In the genomic region with DNA sequence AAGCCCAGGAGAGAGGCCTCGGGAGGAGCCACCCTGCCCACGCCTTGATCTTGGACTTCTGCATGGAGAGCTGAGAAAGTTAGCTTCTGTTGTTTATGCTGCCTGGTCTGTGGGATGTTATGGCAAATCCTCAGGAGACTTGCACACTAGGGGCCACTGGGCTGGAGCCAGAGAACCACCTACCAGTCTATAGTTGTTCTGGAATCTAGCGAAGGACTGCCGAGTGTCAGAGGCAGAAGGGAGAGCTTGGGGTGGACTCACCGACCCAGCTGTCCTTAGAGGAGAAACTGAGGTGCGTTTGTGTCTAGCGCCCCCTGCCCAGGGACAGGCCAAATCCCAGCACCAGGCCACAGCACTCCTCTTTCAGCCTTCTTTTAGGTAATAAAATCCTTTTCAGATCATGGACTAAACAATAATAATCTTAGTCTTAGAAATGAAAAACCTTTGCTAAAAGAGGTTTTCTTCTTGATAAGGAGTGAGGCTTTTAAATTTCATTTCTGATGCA, we compare ENCODE assay signal across 27 cellular contexts.
DNase-seq lines count a peak whose midpoint lies in the region; ATAC-seq and TF ChIP-seq lines count a peak whose summit lies in the region.
"Had no signal": no experiment of that assay in that cellular context is flagged by ENCODE, and none has a peak within 500 bp of the region (broad histone marks: within the 10 kb centered on the region; RNA-seq: fewer than 3 reads in every experiment).

No MANE protein-coding gene starts in this region.

- no peak for TF ChIP-seq POLR2A in GM18505 (IDR thresholded peaks at IDR 0.05; ENCODE audit: borderline replicate concordance, extremely low read depth, insufficient read depth, insufficient read length)

- DNase-seq in right atrium auricular region (ENCODE audit: low spot score) (peak; percentile 36), Right ventricle myocardium inferior (ENCODE audit: missing footprints) (no peak), endodermal cell (no peak), NCI-H187 (lab: John Stamatoyannopoulos, UW) (no peak), NCI-H69 (lab: John Stamatoyannopoulos, UW) (no peak)
- DNase-seq: C1 segment of cervical spinal cord, DMS 273 treated with DMSO at 0.1 percent for 48 hours, DMS79, GF-D8, KBM-7, MV-4-11, NCI-H1105, NCI-H1436 treated with DMSO at 0.1 percent for 48 hours, NCI-H1930, NCI-H446, NCI-H524 treated with DMSO at 0.1 percent for 48 hours, NCI-H82, OCI-M1, Peyer's patch, SIG-M5, T-cell had no signal

- no peak overlapping the region for H3K9ac ChIP-seq in OCI-LY1 (ENCODE audit: low read length)
- H3K9ac ChIP-seq in endodermal cell (ENCODE audit: extremely low read depth, low read length, poor library complexity, severe bottlenecking), result no peak overlapping the region

- 83 to 92% methylated on average over 2 to 7 of the region's 7 CpGs for WGBS in endodermal cell (ENCODE audit: insufficient coverage in 1 of 2, insufficient read length in 1 of 2), 2 experiments

- H3K4me1 Mint-ChIP-seq in endodermal cell, result no peaks in the 10 kb centered on the region
- H3K4me1 Mint-ChIP-seq: T-cell had no signal

- no peaks in the 10 kb centered on the region for H4K20me1 ChIP-seq in OCI-LY1 (ENCODE audit: insufficient read depth, low read length)

- H3K27me3 Mint-ChIP-seq in endodermal cell (ENCODE audit: insufficient read depth), result peaks cover 2% of the 10 kb centered on the region
- H3K27me3 Mint-ChIP-seq: T-cell had no signal

- H3K36me3 Mint-ChIP-seq in endodermal cell (ENCODE audit: low read depth), result no peaks in the 10 kb centered on the region
- H3K36me3 Mint-ChIP-seq: CD8-positive, alpha-beta T cell; T-cell had no signal

- H3K9me3 ChIP-seq in right atrium auricular region (peaks cover 0 to 3% of the 10 kb centered on the region in 2 donors), OCI-LY1 (ENCODE audit: low read length) (no peaks in the 10 kb centered on the region), endodermal cell (ENCODE audit: control insufficient read depth, low read length) (no peaks in the 10 kb centered on the region)

- no peaks in the 10 kb centered on the region for H3K9me2 ChIP-seq in OCI-LY1 (ENCODE audit: low read depth, low read length)

- H3K27ac Mint-ChIP-seq in endodermal cell, result no peak overlapping the region
- H3K27ac Mint-ChIP-seq: CD8-positive, alpha-beta T cell; T-cell had no signal

- no peak overlapping the region for H3K4me3 Mint-ChIP-seq in endodermal cell
- H3K4me3 Mint-ChIP-seq: CD8-positive, alpha-beta T cell; T-cell had no signal

- no peaks in the 10 kb centered on the region for H3K79me2 ChIP-seq in OCI-LY1 (ENCODE audit: insufficient read depth, low read length)

- H3K4me1 ChIP-seq in right atrium auricular region (no peaks in the 10 kb centered on the region), OCI-LY1 (ENCODE audit: insufficient read depth, low read length, severe bottlenecking) (no peaks in the 10 kb centered on the region), endodermal cell (ENCODE audit: control insufficient read depth, insufficient read depth, low read length) (no peaks in the 10 kb centered on the region)
- H3K4me1 ChIP-seq: Peyer's patch had no signal

- H3K36me3 ChIP-seq in right atrium auricular region, result no peaks in the 10 kb centered on the region
- no peaks in the 10 kb centered on the region for H3K36me3 ChIP-seq in OCI-LY1 (ENCODE audit: insufficient read depth, low read length)
- H3K36me3 ChIP-seq in endodermal cell (ENCODE audit: control insufficient read depth, insufficient read depth, low read length), result no peaks in the 10 kb centered on the region
- H3K36me3 ChIP-seq: Peyer's patch had no signal

- H3K9me3 Mint-ChIP-seq in endodermal cell, result peaks cover 1% of the 10 kb centered on the region
- H3K9me3 Mint-ChIP-seq: CD8-positive, alpha-beta T cell; T-cell had no signal

- intact Hi-C loops in Right ventricle myocardium inferior (cut with DNase I), result no loop called here

- H2AFZ ChIP-seq in OCI-LY1 (ENCODE audit: low read length), result no peak overlapping the region

- H3F3A ChIP-seq in OCI-LY1 (ENCODE audit: insufficient read depth, low read length), result no peaks in the 10 kb centered on the region

- H3K27me3 ChIP-seq in right atrium auricular region, result no peaks in the 10 kb centered on the region
- H3K27me3 ChIP-seq in OCI-LY1 (ENCODE audit: insufficient read depth, low read length), result no peaks in the 10 kb centered on the region
- no peaks in the 10 kb centered on the region for H3K27me3 ChIP-seq in endodermal cell (ENCODE audit: control insufficient read depth, insufficient read depth, low read length, poor library complexity, severe bottlenecking)
- H3K27me3 ChIP-seq: Peyer's patch had no signal

- H3K4me3 ChIP-seq in right atrium auricular region (no peak overlapping the region), OCI-LY1 (ENCODE audit: low read depth, low read length, poor library complexity, severe bottlenecking) (no peak overlapping the region), endodermal cell (ENCODE audit: low read length) (no peak overlapping the region)
- H3K4me3 ChIP-seq: Peyer's patch, SK-N-MC had no signal

- TF ChIP-seq CTCF in right atrium auricular region (IDR thresholded peaks at IDR 0.05) (no peak), OCI-LY1 (IDR thresholded peaks at IDR 0.05; ENCODE audit: low read length) (peak; percentile 24; the same call in 1 of the 2 replicates), endodermal cell (conservative IDR thresholded peaks at IDR 0.05) (peak; percentile 55)

- ATAC-seq in Right ventricle myocardium inferior, result no peak
- no peak for ATAC-seq in HG03520 (IDR thresholded peaks at IDR 0.05; ENCODE audit: unreplicated experiment)
- no peak for ATAC-seq in GM18505 (IDR thresholded peaks at IDR 0.05; ENCODE audit: unreplicated experiment)
- ATAC-seq: CD8-positive, alpha-beta T cell; HepG2; T-cell had no signal

- H3K4me2 ChIP-seq in OCI-LY1 (ENCODE audit: low read length), result no peak overlapping the region

- H3K27ac ChIP-seq in right atrium auricular region (no peak overlapping the region), OCI-LY1 (ENCODE audit: low read depth, low read length, poor library complexity, severe bottlenecking) (no peak overlapping the region), endodermal cell (ENCODE audit: low read depth, low read length) (no peak overlapping the region)
- H3K27ac ChIP-seq: Peyer's patch, SK-N-MC had no signal

Comparison
In these comparisons a context has a peak if more than half of its experiments do, and no peak if none do; other contexts are left out.
1. CTCF ChIP-seq: peak in OCI-LY1 (single experiment) and endodermal cell (single experiment); none in right atrium auricular region (0 of 2).